ENCODE assay signal across 11 cellular contexts in genomic region chr17:57499648-57500049, GRCh38.
A peak's percentile ranks its signal among the peaks of the same experiment; 100 is the strongest.
DNase-seq lines count a peak whose midpoint lies in the region; ATAC-seq, FAIRE-seq and TF ChIP-seq lines count a peak whose summit lies in the region.
"Had no signal": no experiment of that assay in that cellular context is flagged by ENCODE, and none has a peak within 500 bp of the region (broad histone marks: within the 10 kb centered on the region; RNA-seq: fewer than 3 reads in every experiment).

No MANE protein-coding gene starts in this region.

- no TSS peak for BruUV-seq in HepG2 (replicated peaks; lab: Mats Ljungman, UMichigan)

- H3K27me3 ChIP-seq in HepG2 (ENCODE audit: control insufficient read depth in 1 of 2, insufficient read depth in 2 of 2, low read length in 2 of 2): no peaks in the 10 kb centered on the region
- H3K27me3 ChIP-seq in right lobe of liver: no peaks in the 10 kb centered on the region
- no peaks in the 10 kb centered on the region for H3K27me3 ChIP-seq in OCI-LY1 (ENCODE audit: insufficient read depth, low read length)

- peak overlapping the region; percentile 25 for H3K27ac Mint-ChIP-seq in type B pancreatic cell

- H3K27me3 Mint-ChIP-seq in type B pancreatic cell: no peaks in the 10 kb centered on the region

- FAIRE-seq in HepG2 (lab: Jason Lieb, UNC): no peak

- peaks cover 31% of the 10 kb centered on the region for H3K4me1 Mint-ChIP-seq in type B pancreatic cell (ENCODE audit: unreplicated experiment)

- H3K9me3 Mint-ChIP-seq in type B pancreatic cell: no peaks in the 10 kb centered on the region
- H3K9me3 Mint-ChIP-seq: stimulated activated effector memory CD8-positive, alpha-beta T cell treated with anti-CD3 and anti-CD28 coated beads, Interleukin-12 subunit alpha, Interleukin-12 subunit beta, amount 100 ng/mL, for 72 hours had no signal

- no peak overlapping the region for H3K9ac ChIP-seq in HepG2 (ENCODE audit: insufficient read depth, low read depth, low read length)
- H3K9ac ChIP-seq in OCI-LY1 (ENCODE audit: low read length): peak overlapping the region; percentile 54

- POLR2A ChIA-PET in HepG2 (lab: Yijun Ruan, JAX): interaction anchor here (0.7 to 1.7 kb wide), 3 partner anchors 18 to 92 kb away, joined by 3 to 6 read pairs (median 4); no protein-coding TSS in a partner anchor

- H3K9me2 ChIP-seq in OCI-LY1 (ENCODE audit: low read depth, low read length): no peaks in the 10 kb centered on the region

- in situ Hi-C loops in HepG2 (cut with HindIII; ENCODE audit: extremely low pct_ligation_motif_present, low pct_unique_long_range_greater_than_20kb): no loop called here

- H3K4me2 ChIP-seq in HepG2 (ENCODE audit: low read depth, low read length) (no peak overlapping the region), OCI-LY1 (ENCODE audit: low read length) (peak overlapping the region; percentile 42)

- H4K20me1 ChIP-seq in HepG2 (ENCODE audit: insufficient read depth, low read length) (0 out of 2 replicates have a peak, but pooled peaks cover 4% of the 10 kb centered on the region), OCI-LY1 (ENCODE audit: insufficient read depth, low read length) (no peaks in the 10 kb centered on the region)

- H3K36me3 ChIP-seq in HepG2 (replicated peaks in 1 of 2; ENCODE audit: control insufficient read depth in 1 of 2, insufficient read depth in 2 of 2, low read length in 2 of 2) (peaks cover 0 to 5% of the 10 kb centered on the region in 2 experiments; a peak in 3 of 5 replicates), right lobe of liver (no peaks in the 10 kb centered on the region), OCI-LY1 (ENCODE audit: insufficient read depth, low read length) (peaks cover 3% of the 10 kb centered on the region; the same call in 1 of the 2 replicates)

- TF ChIP-seq CTCF in HepG2 (CRISPR knock-in tag; IDR thresholded peaks at IDR 0.05) (no peak), right lobe of liver (IDR thresholded peaks at IDR 0.05) (no peak), OCI-LY1 (IDR thresholded peaks at IDR 0.05; ENCODE audit: low read length) (peak; percentile 1; the same call in 1 of the 2 replicates), type B pancreatic cell (conservative IDR thresholded peaks at IDR 0.05) (peak; percentile 39)

- ATAC-seq in HepG2 (peak; percentile 74), right lobe of liver (no peak), GM21390 (IDR thresholded peaks at IDR 0.05; ENCODE audit: unreplicated experiment) (no peak)
- ATAC-seq: stimulated activated effector memory CD8-positive, alpha-beta T cell treated with anti-CD3 and anti-CD28 coated beads, Interleukin-12 subunit alpha, Interleukin-12 subunit beta, amount 100 ng/mL, for 72 hours had no signal

- no peak for TF ChIP-seq POLR2A in HepG2 (IDR thresholded peaks at IDR 0.05; ENCODE audit: insufficient read depth in 1 of 2, low read depth in 2 of 2, low read length in 2 of 2)
- TF ChIP-seq POLR2A in right lobe of liver (IDR thresholded peaks at IDR 0.05): no peak

- H3K4me1 ChIP-seq in HepG2 (ENCODE audit: insufficient read depth, low read length) (peaks cover 32% of the 10 kb centered on the region), right lobe of liver (peaks cover 0 to 7% (median 0%) of the 10 kb centered on the region in 4 donors), OCI-LY1 (ENCODE audit: insufficient read depth, low read length, severe bottlenecking) (peaks cover 90% of the 10 kb centered on the region)

- peaks cover 12% of the 10 kb centered on the region for H3K36me3 Mint-ChIP-seq in type B pancreatic cell

- H3F3A ChIP-seq in OCI-LY1 (ENCODE audit: insufficient read depth, low read length): no peaks in the 10 kb centered on the region

- H3K9me3 ChIP-seq in HepG2 (ENCODE audit: low read length) (no peaks in the 10 kb centered on the region), right lobe of liver (no peaks in the 10 kb centered on the region), OCI-LY1 (ENCODE audit: low read length) (no peaks in the 10 kb centered on the region)

- WGBS in HepG2 (ENCODE audit: low lambda C conversion rate): 95% methylated on average over 6 of the region's 6 CpGs
- WGBS in right lobe of liver (ENCODE audit: insufficient coverage, low coverage, low lambda C conversion rate, missing lambda C conversion rate): 83% methylated on average over 2 of the region's 6 CpGs

- TF ChIP-seq RAD21 in HepG2 (CRISPR knock-in tag; IDR thresholded peaks at IDR 0.05): no peak

- H3K79me2 ChIP-seq in HepG2 (ENCODE audit: insufficient read depth, low read length) (peaks cover 11% of the 10 kb centered on the region), OCI-LY1 (ENCODE audit: insufficient read depth, low read length) (peaks cover 37% of the 10 kb centered on the region)

- DNase-seq in HepG2 (ENCODE audit: low spot score): peak; percentile 15
- DNase-seq in right lobe of liver: no peak
- no peak for DNase-seq in caudate nucleus (lab: John Stamatoyannopoulos, UW)
- DNase-seq in type B pancreatic cell (ENCODE audit: extremely low spot score, unreplicated experiment): no peak
- no peak for DNase-seq in cardiac septum (ENCODE audit: low spot score)
- no peak for DNase-seq in GOT3 (lab: John Stamatoyannopoulos, UW)
- DNase-seq: C1 segment of cervical spinal cord, Right ventricle myocardium superior had no signal

- H2AFZ ChIP-seq in HepG2 (ENCODE audit: low read length) (no peak overlapping the region), OCI-LY1 (ENCODE audit: low read length) (no peak overlapping the region)

- H3K4me3 Mint-ChIP-seq in type B pancreatic cell: peak overlapping the region; percentile 32
- H3K4me3 Mint-ChIP-seq: stimulated activated effector memory CD8-positive, alpha-beta T cell treated with anti-CD3 and anti-CD28 coated beads, Interleukin-12 subunit alpha, Interleukin-12 subunit beta, amount 100 ng/mL, for 72 hours had no signal

- CTCF ChIA-PET in HepG2 (lab: Yijun Ruan, JAX; ENCODE audit: low intra/inter-chr PET ratio, low total read pairs): no interaction called here

- TF ChIP-seq EP300 in HepG2 (IDR thresholded peaks at IDR 0.05; ENCODE audit: low read depth in 2 of 2, low read length in 2 of 2) (no peak), HepG2 (CRISPR knock-in tag; IDR thresholded peaks at IDR 0.05; ENCODE audit: borderline replicate concordance) (no peak)

- intact Hi-C loops in HepG2 (cut with micrococcal nuclease; ENCODE audit: unreplicated experiment): no loop called here
- intact Hi-C loops in right lobe of liver (cut with DNase I): no loop called here
- intact Hi-C loops in cardiac septum (cut with DNase I): no loop called here

- H3K4me3 ChIP-seq in HepG2 (replicated peaks in 1 of 3; ENCODE audit: insufficient read depth in 1 of 3, low read depth in 2 of 3, low read length in 3 of 3) (no peak overlapping the region), right lobe of liver (no peak overlapping the region), OCI-LY1 (ENCODE audit: low read depth, low read length, poor library complexity, severe bottlenecking) (no peak overlapping the region)

- H3K27ac ChIP-seq in HepG2 (ENCODE audit: extremely low read length, insufficient read depth, low read length) (no peak overlapping the region), right lobe of liver (no peak overlapping the region), OCI-LY1 (ENCODE audit: low read depth, low read length, poor library complexity, severe bottlenecking) (peak overlapping the region; percentile 91), caudate nucleus (ENCODE audit: low read depth, low read length) (peak overlapping the region; percentile 59)

TF ChIP-seq in HepG2, 621 proteins besides CTCF, POLR2A, EP300 and RAD21:
- TF ChIP-seq ZNF562 (CRISPR knock-in tag; IDR thresholded peaks at IDR 0.05; ENCODE audit: borderline replicate concordance) (no peak), ZNF644 (CRISPR knock-in tag; IDR thresholded peaks at IDR 0.05; ENCODE audit: low read depth) (no peak), ZNF543 (CRISPR knock-in tag; IDR thresholded peaks at IDR 0.05) (no peak)
TF ChIP-seq in HepG2: peak in this region for 0.

Comparison
In these comparisons a context has a peak if more than half of its experiments do, and no peak if none do; other contexts are left out.
1. H3K27ac ChIP-seq: peak in OCI-LY1 (single experiment) and caudate nucleus (single experiment); none in HepG2 (single experiment) and right lobe of liver (0 of 3).
2. CTCF ChIP-seq: peak in OCI-LY1 (single experiment) and type B pancreatic cell (single experiment); none in HepG2 (single experiment) and right lobe of liver (0 of 4).